ENCODE assay signal across 12 cellular contexts in the genomic region with DNA sequence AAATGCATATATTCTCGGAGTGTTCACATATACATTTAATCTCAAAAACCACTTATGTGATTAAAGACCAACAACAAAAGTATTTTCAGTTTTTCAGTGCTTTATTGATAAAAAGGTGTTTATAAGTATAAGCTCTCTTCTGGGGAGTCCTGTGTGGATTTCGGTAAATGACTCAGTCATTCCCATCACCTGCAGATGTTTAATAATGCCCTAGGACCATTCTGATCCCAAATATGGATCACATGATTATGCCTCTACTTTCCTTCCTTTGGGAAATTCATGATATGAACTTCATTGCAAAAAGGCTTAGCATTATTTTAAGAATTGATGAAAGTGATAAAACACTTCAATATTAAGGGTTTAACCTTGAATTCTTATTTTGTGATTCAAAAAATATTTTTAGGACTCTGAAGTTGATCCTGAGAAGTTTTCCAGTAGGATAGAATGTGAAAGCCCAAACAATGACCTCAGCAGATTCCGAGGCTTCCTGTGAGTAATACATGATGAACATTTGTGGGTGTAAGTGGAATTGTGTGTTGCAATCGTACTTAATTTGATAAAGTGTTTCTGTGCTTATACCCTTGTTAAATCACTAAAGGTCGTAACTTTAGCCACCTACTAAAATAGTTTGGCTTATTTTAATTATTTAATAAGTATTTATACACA. TPM values are rescaled to one million over a fixed set of nuclear protein-coding genes. Genes with fewer than 3 reads are reported as not detected.
DNase-seq lines count a peak whose midpoint lies in the region; ATAC-seq, FAIRE-seq and TF ChIP-seq lines count a peak whose summit lies in the region.
"Had no signal": no experiment of that assay in that cellular context is flagged by ENCODE, and none has a peak within 500 bp of the region (broad histone marks: within the 10 kb centered on the region; RNA-seq: fewer than 3 reads in every experiment).

No MANE protein-coding gene starts in this region.

- H3K4me3 ChIP-seq in astrocyte of the cerebellum (ENCODE audit: low read depth, low read length), result no peak overlapping the region
- H3K4me3 ChIP-seq in spleen, result no peak overlapping the region

- peak; percentile 33 for FAIRE-seq in H54 (lab: Jason Lieb, UNC)
- no peak for FAIRE-seq in GM19239 (lab: Jason Lieb, UNC)
- FAIRE-seq: frontal cortex had no signal

- H3K9me3 ChIP-seq in spleen, result peaks cover 0 to 11% (median 8%) of the 10 kb centered on the region in 8 donors

- no peak for TF ChIP-seq POLR2A in H54 (IDR thresholded peaks at IDR 0.05; ENCODE audit: low read depth, low read length)
- TF ChIP-seq POLR2A in spleen (IDR thresholded peaks at IDR 0.05), result no peak

- intact Hi-C loops in left cardiac atrium (cut with DNase I), result no loop called here
- intact Hi-C loops in spleen (cut with DNase I; ENCODE audit: low total_unique reads), result no loop called here

- H3K27ac ChIP-seq in spleen, result peak overlapping the region in 5 of 8 donors; percentile 6 to 49 (median 41)

- in situ Hi-C loops in astrocyte of the cerebellum (cut with HindIII; ENCODE audit: low sequenced_read_pairs), result no loop called here

- TF ChIP-seq CTCF in astrocyte of the cerebellum (IDR thresholded peaks at IDR 0.05; ENCODE audit: low read depth, low read length, missing control alignments) (no peak), spleen (IDR thresholded peaks at IDR 0.05 in 8 of 11, conservative IDR thresholded peaks at IDR 0.05 in 3 of 11) (no peak)

- WGBS in spleen, 5 donors, result 73 to 90% (median 82%) methylated on average over 5 of the region's 5 CpGs

- peak; percentile 6 for DNase-seq in H54 (ENCODE audit: insufficient read length, low spot score)
- peak; percentile 91 for DNase-seq in astrocyte of the cerebellum (ENCODE audit: low read depth)
- peak; percentile 31 for DNase-seq in left cardiac atrium
- DNase-seq in spleen, result no peak
- no peak for DNase-seq in stimulated activated CD4-positive, alpha-beta T cell treated with anti-CD3 and anti-CD28 coated beads, Interleukin-15, amount 100 ng/mL, for 24 hours
- DNase-seq in activated CD4-positive, alpha-beta T cell treated with anti-CD3 and anti-CD28 coated beads for 48 hours, result no peak
- no peak for DNase-seq in GM19239 (ENCODE audit: insufficient read length, low spot score)
- DNase-seq: activated T-cell treated with anti-CD3 and anti-CD28 coated beads, Interleukin-2, amount 50 U/mL, for 72 hours; GDM1; NCI-H1694 treated with DMSO at 0.1 percent for 48 hours had no signal

- ATAC-seq in left cardiac atrium, result peak; percentile 68 to 95
- ATAC-seq in HG02678 (IDR thresholded peaks at IDR 0.05; ENCODE audit: unreplicated experiment), result no peak
- ATAC-seq: activated T-cell treated with anti-CD3 and anti-CD28 coated beads, Interleukin-2, amount 50 U/mL, for 72 hours had no signal

- no peaks in the 10 kb centered on the region for H3K27me3 ChIP-seq in spleen (replicated peaks in 1 of 7)

- peaks cover 0 to 85% (median 23%) of the 10 kb centered on the region in 6 donors for H3K36me3 ChIP-seq in spleen

- peaks cover 0 to 13% (median 0%) of the 10 kb centered on the region in 6 donors for H3K4me1 ChIP-seq in spleen

RNA-seq across cellular contexts. Expression of gene ATP10D, which starts 40.2 kb away (rescaled TPM):
- total RNA-seq in left cardiac atrium (10 to 100 TPM; 11.3 to 14.1 TPM), spleen (10 to 100 TPM; 47.3 to 79.1 (median 52.8) TPM)
- polyA plus RNA-seq in spleen, result 1 to 10 TPM; 4.6 to 6.4 (median 5.6) TPM

Comparison
In these comparisons a context has a peak if more than half of its experiments do, and no peak if none do; other contexts are left out.
1. DNase-seq: peak in H54 (single experiment), astrocyte of the cerebellum (single experiment) and left cardiac atrium (single experiment); none in spleen (single experiment), stimulated activated CD4-positive, alpha-beta T cell treated with anti-CD3 and anti-CD28 coated beads, Interleukin-15, amount 100 ng/mL, for 24 hours (single experiment), activated CD4-positive, alpha-beta T cell treated with anti-CD3 and anti-CD28 coated beads for 48 hours (single experiment) and GM19239 (single experiment).